Comparison of ENCODE assay signal across 13 cellular contexts in genomic region chrX:49568728-49569127, GRCh38. TPM values are rescaled to one million over a fixed set of nuclear protein-coding genes. Genes with fewer than 3 reads are reported as not detected.
DNase-seq lines count a peak whose midpoint lies in the region; ATAC-seq and TF ChIP-seq lines count a peak whose summit lies in the region.
"Not testable (repeated sequence)": the region's sequence is repeated elsewhere in the genome, so short reads cannot be mapped to it uniquely, and the experiment has no call there.
"Had no signal": no experiment of that assay in that cellular context is flagged by ENCODE, and none has a peak within 500 bp of the region (broad histone marks: within the 10 kb centered on the region; RNA-seq: fewer than 3 reads in every experiment).

No MANE protein-coding gene starts in this region.

- not testable (repeated sequence) for ATAC-seq in left ventricle myocardium superior; left lung; lung (ENCODE audit: insufficient read depth, low FRiP score)

- not testable (repeated sequence) for H3K27ac Mint-ChIP-seq in glutamatergic neuron (ENCODE audit: unreplicated experiment)

- not testable (repeated sequence) for H3K4me3 Mint-ChIP-seq in glutamatergic neuron (ENCODE audit: unreplicated experiment)

- H3K36me3 Mint-ChIP-seq in glutamatergic neuron (ENCODE audit: unreplicated experiment) = not testable (repeated sequence)

- peak; percentile 13 for DNase-seq in activated CD8-positive, alpha-beta memory T cell treated with anti-CD3 and anti-CD28 coated beads, Interleukin-2, amount 50 U/mL, for 4 hours
- peak; percentile 2 for DNase-seq in glutamatergic neuron
- DNase-seq in left ventricle myocardium superior = peak; percentile 13
- peak; percentile 22 to 61 for DNase-seq in left lung
- peak; percentile 20 for DNase-seq in lung (ENCODE audit: low spot score)
- DNase-seq in posterior vena cava (ENCODE audit: low spot score) = peak; percentile 84

- TF ChIP-seq CTCF in glutamatergic neuron (IDR thresholded peaks at IDR 0.05; ENCODE audit: partially characterized antibody, unreplicated experiment); left lung (IDR thresholded peaks at IDR 0.05); lung (IDR thresholded peaks at IDR 0.05; ENCODE audit: control extremely low read depth, extremely low read depth): not testable (repeated sequence)

- H3K9me3 ChIP-seq in left lung; lung (ENCODE audit: control insufficient read depth in 2 of 2, insufficient read depth in 1 of 2, low read length in 1 of 2): not testable (repeated sequence)

- H3K4me1 Mint-ChIP-seq in glutamatergic neuron (ENCODE audit: low read depth, unreplicated experiment) = not testable (repeated sequence)

- not testable (repeated sequence) for H3K4me3 ChIP-seq in left lung, lung

- WGBS in lung, 2 donors = no CpG with 5 or more reads among the region's 11 CpGs

- not testable (repeated sequence) for H3K4me1 ChIP-seq in left lung; lung (ENCODE audit: control insufficient read depth in 2 of 2, insufficient read depth in 2 of 2, low read length in 2 of 2)

- not testable (repeated sequence) for H3K27me3 Mint-ChIP-seq in glutamatergic neuron (ENCODE audit: unreplicated experiment)

- H3K27me3 ChIP-seq in left lung; lung (ENCODE audit: control insufficient read depth, insufficient read depth): not testable (repeated sequence)

- H3K27ac ChIP-seq in left lung; lung (ENCODE audit: low read depth in 1 of 2, low read length in 1 of 2): not testable (repeated sequence)

- H3K9me3 Mint-ChIP-seq in glutamatergic neuron (ENCODE audit: unreplicated experiment) = not testable (repeated sequence)

- intact Hi-C loops in left ventricle myocardium superior (cut with micrococcal nuclease); left lung (cut with DNase I); posterior vena cava (cut with DNase I): not testable (repeated sequence)

- H3K36me3 ChIP-seq in left lung; lung (ENCODE audit: control insufficient read depth in 2 of 2, insufficient read depth in 2 of 2, low read length in 2 of 2): not testable (repeated sequence)

RNA-seq across cellular contexts. Expression of gene GAGE12G, which starts 1.5 kb away (rescaled TPM):
- total RNA-seq in glutamatergic neuron (ENCODE audit: unreplicated experiment) = not detected
- total RNA-seq in left ventricle myocardium superior = not detected
- not detected for total RNA-seq in left lung
- not detected for total RNA-seq in lung
- not detected for polyA plus RNA-seq in lung
- not detected for total RNA-seq in posterior vena cava
- total RNA-seq: CD4-positive, CD25-positive, alpha-beta regulatory T cell; CD8-positive, alpha-beta memory T cell; G401; GM12878; H7; HFFc6; HT1080 had no signal
- polyA plus RNA-seq: CD4-positive, CD25-positive, alpha-beta regulatory T cell; CD8-positive, alpha-beta memory T cell; GM12878 had no signal

RNA-seq across cellular contexts. Expression of gene GAGE12F, which starts 8.1 kb away (rescaled TPM):
- total RNA-seq in glutamatergic neuron (ENCODE audit: unreplicated experiment) = not detected
- not detected for total RNA-seq in left ventricle myocardium superior
- total RNA-seq in left lung = not detected
- total RNA-seq in lung = not detected
- not detected for polyA plus RNA-seq in lung
- not detected for total RNA-seq in posterior vena cava
- total RNA-seq: CD4-positive, CD25-positive, alpha-beta regulatory T cell; CD8-positive, alpha-beta memory T cell; G401; H7; HFFc6; HT1080 had no signal
- polyA plus RNA-seq: CD4-positive, CD25-positive, alpha-beta regulatory T cell; CD8-positive, alpha-beta memory T cell; GM12878 had no signal

RNA-seq across cellular contexts. Expression of gene GAGE12H, which starts 11.0 kb away (rescaled TPM):
- not detected for total RNA-seq in glutamatergic neuron (ENCODE audit: unreplicated experiment)
- total RNA-seq in left ventricle myocardium superior = not detected
- total RNA-seq in left lung = not detected
- not detected for total RNA-seq in lung
- polyA plus RNA-seq in lung = not detected
- total RNA-seq in posterior vena cava = not detected
- total RNA-seq: CD4-positive, CD25-positive, alpha-beta regulatory T cell; CD8-positive, alpha-beta memory T cell; G401; GM12878; H7; HFFc6; HT1080 had no signal
- polyA plus RNA-seq: CD4-positive, CD25-positive, alpha-beta regulatory T cell; CD8-positive, alpha-beta memory T cell; GM12878 had no signal

RNA-seq across cellular contexts. Expression of gene GAGE12E, which starts 17.6 kb away (rescaled TPM):
- total RNA-seq in glutamatergic neuron (ENCODE audit: unreplicated experiment) (not detected), left ventricle myocardium superior (not detected), left lung (not detected), lung (not detected), posterior vena cava (not detected)
- polyA plus RNA-seq in lung = not detected
- total RNA-seq: CD4-positive, CD25-positive, alpha-beta regulatory T cell; CD8-positive, alpha-beta memory T cell; G401; GM12878; H7; HFFc6; HT1080 had no signal
- polyA plus RNA-seq: CD4-positive, CD25-positive, alpha-beta regulatory T cell; CD8-positive, alpha-beta memory T cell; GM12878 had no signal

RNA-seq across cellular contexts. Expression of gene GAGE2A, which starts 20.6 kb away (rescaled TPM):
- total RNA-seq in glutamatergic neuron (ENCODE audit: unreplicated experiment) (not detected), left ventricle myocardium superior (not detected), left lung (not detected), lung (under 1 TPM in 1 of 2 donors, not detected in 1; 0.52 TPM), posterior vena cava (not detected)
- not detected for polyA plus RNA-seq in lung
- total RNA-seq: CD4-positive, CD25-positive, alpha-beta regulatory T cell; CD8-positive, alpha-beta memory T cell; G401; H7; HFFc6 had no signal
- polyA plus RNA-seq: CD4-positive, CD25-positive, alpha-beta regulatory T cell; CD8-positive, alpha-beta memory T cell; GM12878 had no signal

Comparison
In these comparisons a context has a peak if more than half of its experiments do, and no peak if none do; other contexts are left out.
1. DNase-seq: peak in every context shown above with its lines; median percentile 84 in posterior vena cava; 42 in left lung; 20 in lung; 13 in activated CD8-positive, alpha-beta memory T cell treated with anti-CD3 and anti-CD28 coated beads, Interleukin-2, amount 50 U/mL, for 4 hours; 13 in left ventricle myocardium superior; 2 in glutamatergic neuron.